12 cellular contexts compared by ENCODE assay signal in genomic region chr20:36854343-36855240, GRCh38. TPM values are rescaled to one million over a fixed set of nuclear protein-coding genes. Genes with fewer than 3 reads are reported as not detected.
DNase-seq lines count a peak whose midpoint lies in the region; ATAC-seq and TF ChIP-seq lines count a peak whose summit lies in the region.
"Had no signal": no experiment of that assay in that cellular context is flagged by ENCODE, and none has a peak within 500 bp of the region (broad histone marks: within the 10 kb centered on the region; RNA-seq: fewer than 3 reads in every experiment).

No MANE protein-coding gene starts in this region.

- H3K27ac ChIP-seq in RWPE1, result peak overlapping the region; percentile 99
- H3K27ac ChIP-seq in ovary, result peak overlapping the region; percentile 8 to 38

- H3K27me3 ChIP-seq in ovary, result no peaks in the 10 kb centered on the region

- H3K36me3 ChIP-seq in ovary, result no peaks in the 10 kb centered on the region

- no peak for TF ChIP-seq CTCF in RWPE1 (conservative IDR thresholded peaks at IDR 0.05; ENCODE audit: low read depth)
- TF ChIP-seq CTCF in fibroblast of mammary gland (conservative IDR thresholded peaks at IDR 0.05; ENCODE audit: control insufficient read depth, insufficient read depth, low read depth, low read length), result no peak
- TF ChIP-seq CTCF in ovary (IDR thresholded peaks at IDR 0.05), result no peak
- no peak for TF ChIP-seq CTCF in GM10266 (IDR thresholded peaks at IDR 0.05; ENCODE audit: control insufficient read depth, insufficient read depth, low read depth, missing control alignments)

- CTCF ChIA-PET in RWPE1 (lab: Yijun Ruan, JAX), result interaction anchor here (0.6 to 1.9 kb wide), 6 partner anchors 8 to 1382 kb away, joined by 3 to 7 read pairs (median 6); a partner anchor contains a TSS

- peak; percentile 80 for DNase-seq in A172 (ENCODE audit: low spot score)
- DNase-seq in RWPE1 (ENCODE audit: low spot score), result peak; percentile 75
- peak; percentile 42 for DNase-seq in fibroblast of mammary gland (ENCODE audit: low read depth)
- DNase-seq in ovary, result no peak
- DNase-seq in inferior parietal cortex (ENCODE audit: extremely low spot score), result no peak
- DNase-seq in GM10266 (ENCODE audit: extremely low spot score), result no peak
- DNase-seq: activated CD4-positive, alpha-beta T cell treated with anti-CD3 and anti-CD28 coated beads, Interleukin-2, amount 50 U/mL, for 4 hours; activated naive CD8-positive, alpha-beta T cell treated with anti-CD3 and anti-CD28 coated beads, Interleukin-2, amount 50 U/mL, for 24 hours; SHP77 had no signal

- WGBS in ovary, 3 donors, result 61 to 66% (median 65%) methylated on average over 22 of the region's 22 CpGs

- TF ChIP-seq EP300 in ovary (IDR thresholded peaks at IDR 0.05), result no peak

- peaks cover 28% of the 10 kb centered on the region for H3K4me1 ChIP-seq in ovary (ENCODE audit: insufficient read depth)

- no peak overlapping the region for H3K4me3 ChIP-seq in fibroblast of mammary gland (ENCODE audit: control insufficient read depth, low read depth, low read length)
- no peak overlapping the region for H3K4me3 ChIP-seq in ovary
- H3K4me3 ChIP-seq: lung had no signal

- H3K9me3 ChIP-seq in ovary, result no peaks in the 10 kb centered on the region

- ATAC-seq in HG02840 (IDR thresholded peaks at IDR 0.05; ENCODE audit: low FRiP score, unreplicated experiment), result no peak
- ATAC-seq in GM21526 (IDR thresholded peaks at IDR 0.05; ENCODE audit: low FRiP score, unreplicated experiment), result no peak
- ATAC-seq: activated naive CD8-positive, alpha-beta T cell treated with anti-CD3 and anti-CD28 coated beads, Interleukin-2, amount 50 U/mL, for 24 hours had no signal

- POLR2A ChIA-PET in RWPE1 (lab: Yijun Ruan, JAX; ENCODE audit: low non-redundant PET), result interaction anchor here (0.5 to 1.9 kb wide), 3 partner anchors 14 to 859 kb away, joined by 4 to 12 read pairs (median 6); no protein-coding TSS in a partner anchor

- intact Hi-C loops in ovary (cut with DNase I), result no loop called here

- no peak for TF ChIP-seq POLR2A in ovary (IDR thresholded peaks at IDR 0.05)

RNA-seq across cellular contexts. Expression of gene TLDC2, which starts 21.3 kb away (rescaled TPM):
- not detected in 2 replicates for total RNA-seq in A172 (2014; rRNA removed; shearing (Covaris generic))
- total RNA-seq in ovary, result under 1 TPM in 3 of 7 donors, not detected in 4; 0.10 to 0.95 (median 0.92) TPM
- under 1 TPM; 0.11 to 0.33 TPM for polyA plus RNA-seq in ovary

Comparison
In these comparisons a context has a peak if more than half of its experiments do, and no peak if none do; other contexts are left out.
1. DNase-seq: peak in A172 (single experiment), RWPE1 (single experiment) and fibroblast of mammary gland (single experiment); none in ovary (0 of 5), inferior parietal cortex (single experiment) and GM10266 (single experiment).